ENCODE assay signal across 8 cellular contexts in genomic region chr15:49155110-49155833, GRCh38. TPM values are rescaled to one million over a fixed set of nuclear protein-coding genes. Genes with fewer than 3 reads are reported as not detected.
DNase-seq lines count a peak whose midpoint lies in the region; ATAC-seq and TF ChIP-seq lines count a peak whose summit lies in the region.

Gene COPS2 (minus strand): TSS chr15:49155599. CDS start chr15:49155578, 21 bp downstream.

- no peaks in the 10 kb centered on the region for H3K9me3 Mint-ChIP-seq in GM23338
- no peaks in the 10 kb centered on the region for H3K9me3 Mint-ChIP-seq in activated T-helper 17 cell treated with anti-CD3 and anti-CD28 coated beads, Interleukin-2, amount 50 U/mL, for 72 hours
- peaks cover 0 to 1% (median 0%) of the 10 kb centered on the region in 11 donors for H3K9me3 Mint-ChIP-seq in naive thymus-derived CD4-positive, alpha-beta T cell
- no peaks in the 10 kb centered on the region for H3K9me3 Mint-ChIP-seq in stimulated activated naive B cell treated with anti-CD40 and anti-IgM and Interleukin-4, amounts not matched to agents 10 μg/mL and 1 μg/mL and 100 μg/mL, for 72 hours

- peak; percentile 99 for DNase-seq in GM23338 (ENCODE audit: low spot score)
- DNase-seq in LHCN-M2 (ENCODE audit: low read depth), result peak; percentile 98
- peak; percentile 99 for DNase-seq in RPMI8226
- peak; percentile 99 for DNase-seq in fibroblast of lung (ENCODE audit: low read depth in 2 of 2)
- peak; percentile 69 to 96 (median 94) for DNase-seq in naive thymus-derived CD4-positive, alpha-beta T cell
- DNase-seq in stimulated activated naive B cell treated with anti-CD40 and anti-IgM and Interleukin-4, amounts not matched to agents 10 μg/mL and 1 μg/mL and 100 μg/mL, for 72 hours, result peak; percentile 96

- peak within 1 kb of the TSS; percentile 99 for H3K4me3 Mint-ChIP-seq in GM23338
- H3K4me3 Mint-ChIP-seq in activated T-helper 17 cell treated with anti-CD3 and anti-CD28 coated beads, Interleukin-2, amount 50 U/mL, for 72 hours, result peak within 1 kb of the TSS; percentile 99
- peak within 1 kb of the TSS; percentile 95 to 100 (median 98) for H3K4me3 Mint-ChIP-seq in naive thymus-derived CD4-positive, alpha-beta T cell
- peak within 1 kb of the TSS; percentile 92 to 99 for H3K4me3 Mint-ChIP-seq in stimulated activated naive B cell treated with anti-CD40 and anti-IgM and Interleukin-4, amounts not matched to agents 10 μg/mL and 1 μg/mL and 100 μg/mL, for 72 hours

- peak within 1 kb of the TSS; percentile 98 for H3K4me3 ChIP-seq in DOHH2 (ENCODE audit: low read length)
- H3K4me3 ChIP-seq in GM23338, result peak within 1 kb of the TSS; percentile 82
- H3K4me3 ChIP-seq in fibroblast of lung (replicated peaks in 1 of 4; ENCODE audit: control extremely low read depth in 1 of 4, insufficient read depth in 1 of 4, low read depth in 3 of 4, low read length in 4 of 4), result peak within 1 kb of the TSS; percentile 86 to 100 (median 97)
- peak within 1 kb of the TSS; percentile 88 for H3K4me3 ChIP-seq in naive thymus-derived CD4-positive, alpha-beta T cell (ENCODE audit: low read length)

- TF ChIP-seq CTCF in DOHH2 (IDR thresholded peaks at IDR 0.05; ENCODE audit: low read depth, low read length, poor library complexity, severe bottlenecking) (no peak), GM23338 (conservative IDR thresholded peaks at IDR 0.05; ENCODE audit: low read depth in 2 of 2) (0 out of 4 replicates have a peak, but pooled peaks of 1 of the 2 experiments have one; percentile 1), fibroblast of lung (conservative IDR thresholded peaks at IDR 0.05 in 1 of 2, IDR thresholded peaks at IDR 0.05 in 1 of 2; ENCODE audit: low read depth in 1 of 2, low read length in 2 of 2) (no peak)

- H4K20me1 ChIP-seq in DOHH2 (ENCODE audit: control insufficient read depth, insufficient read depth, low read depth, low read length) (0 out of 2 replicates have a peak, but pooled peaks cover 3% of the 10 kb centered on the region), GM23338 (replicated peaks; ENCODE audit: insufficient read depth) (peaks cover 8% of the 10 kb centered on the region), fibroblast of lung (ENCODE audit: control insufficient read depth, extremely low read depth, insufficient read depth, low read length) (no peaks in the 10 kb centered on the region)

- H3K27me3 ChIP-seq in DOHH2 (ENCODE audit: control insufficient read depth, low read length) (no peaks in the 10 kb centered on the region), GM23338 (ENCODE audit: insufficient read depth) (no peaks in the 10 kb centered on the region), fibroblast of lung (ENCODE audit: control insufficient read depth, insufficient read depth, low read length) (no peaks in the 10 kb centered on the region)
- no peaks in the 10 kb centered on the region for H3K27me3 ChIP-seq in naive thymus-derived CD4-positive, alpha-beta T cell (ENCODE audit: control insufficient read depth in 2 of 2, insufficient read depth in 2 of 2, low read length in 2 of 2)

- H3F3A ChIP-seq in DOHH2 (ENCODE audit: control insufficient read depth, insufficient read depth), result no peaks in the 10 kb centered on the region
- no peaks in the 10 kb centered on the region; the same call in 1 of the 2 replicates for H3F3A ChIP-seq in GM23338 (replicated peaks; ENCODE audit: low read depth)

- peaks cover 25% of the 10 kb centered on the region for H3K4me1 ChIP-seq in DOHH2 (ENCODE audit: control insufficient read depth, low read length)
- no peaks in the 10 kb centered on the region; the same call in 1 of the 2 replicates for H3K4me1 ChIP-seq in GM23338 (ENCODE audit: insufficient read depth)
- H3K4me1 ChIP-seq in fibroblast of lung (ENCODE audit: control insufficient read depth, extremely low read depth, insufficient read depth, low read length), result no peaks in the 10 kb centered on the region
- peaks cover 9 to 25% of the 10 kb centered on the region in 2 donors for H3K4me1 ChIP-seq in naive thymus-derived CD4-positive, alpha-beta T cell (ENCODE audit: control insufficient read depth in 2 of 2, insufficient read depth in 2 of 2, low read length in 2 of 2)

- H3K9me3 ChIP-seq in DOHH2 (ENCODE audit: control insufficient read depth, insufficient read depth, low read length), result no peaks in the 10 kb centered on the region
- H3K9me3 ChIP-seq in fibroblast of lung (ENCODE audit: control insufficient read depth, insufficient read depth, low read depth, low read length), result no peaks in the 10 kb centered on the region
- no peaks in the 10 kb centered on the region for H3K9me3 ChIP-seq in naive thymus-derived CD4-positive, alpha-beta T cell (ENCODE audit: control insufficient read depth in 2 of 3, low read length in 3 of 3)

- H3K4me1 Mint-ChIP-seq in GM23338, result peaks cover 12% of the 10 kb centered on the region
- H3K4me1 Mint-ChIP-seq in activated T-helper 17 cell treated with anti-CD3 and anti-CD28 coated beads, Interleukin-2, amount 50 U/mL, for 72 hours, result peaks cover 12% of the 10 kb centered on the region
- peaks cover 40 to 72% (median 59%) of the 10 kb centered on the region in 7 donors for H3K4me1 Mint-ChIP-seq in naive thymus-derived CD4-positive, alpha-beta T cell
- H3K4me1 Mint-ChIP-seq in stimulated activated naive B cell treated with anti-CD40 and anti-IgM and Interleukin-4, amounts not matched to agents 10 μg/mL and 1 μg/mL and 100 μg/mL, for 72 hours, result peaks cover 14 to 31% of the 10 kb centered on the region in 2 donors

- H3K36me3 ChIP-seq in DOHH2 (ENCODE audit: control insufficient read depth, low read length) (peaks cover 26% of the 10 kb centered on the region), GM23338 (ENCODE audit: insufficient read depth) (no peaks in the 10 kb centered on the region), fibroblast of lung (ENCODE audit: control insufficient read depth, insufficient read depth, low read length) (no peaks in the 10 kb centered on the region)
- peaks cover 0 to 6% (median 0%) of the 10 kb centered on the region in 3 experiments for H3K36me3 ChIP-seq in naive thymus-derived CD4-positive, alpha-beta T cell (ENCODE audit: control insufficient read depth in 2 of 3, insufficient read depth in 3 of 3, low read length in 3 of 3)

- peak within 1 kb of the TSS; percentile 33 for H3K27ac ChIP-seq in DOHH2 (ENCODE audit: low read depth, low read length)
- H3K27ac ChIP-seq in GM23338 (ENCODE audit: low read depth), result peak within 1 kb of the TSS; percentile 68
- H3K27ac ChIP-seq in fibroblast of lung (ENCODE audit: insufficient read depth, low read length), result peak within 1 kb of the TSS; percentile 95
- peak within 1 kb of the TSS; percentile 93 for H3K27ac ChIP-seq in naive thymus-derived CD4-positive, alpha-beta T cell (ENCODE audit: low read depth, low read length)

- POLR2A ChIA-PET in naive thymus-derived CD4-positive, alpha-beta T cell (lab: Charles Lee), result interaction anchor here (0.7 to 2.5 kb wide), 17 partner anchors 9 to 1754 kb away, joined by 3 to 32 read pairs (median 4); partner anchors contain the start of genes CEP152, DTWD1, EID1 and FAM227B

- H2AFZ ChIP-seq in GM23338, result peak within 1 kb of the TSS; percentile 94
- H2AFZ ChIP-seq in fibroblast of lung (ENCODE audit: low read length), result peak within 1 kb of the TSS; percentile 98

- peak within 1 kb of the TSS; percentile 97 for H3K9ac ChIP-seq in fibroblast of lung (ENCODE audit: insufficient read depth, low read length)

- peak; percentile 97 for ATAC-seq in GM23338
- ATAC-seq in activated T-helper 17 cell treated with anti-CD3 and anti-CD28 coated beads, Interleukin-2, amount 50 U/mL, for 72 hours (replicated peaks), result peak; percentile 97
- peak; percentile 99 for ATAC-seq in naive thymus-derived CD4-positive, alpha-beta T cell
- ATAC-seq in stimulated activated naive B cell treated with anti-CD40 and anti-IgM and Interleukin-4, amounts not matched to agents 10 μg/mL and 1 μg/mL and 100 μg/mL, for 72 hours (replicated peaks), result peak; percentile 95 to 97

- no peaks in the 10 kb centered on the region for H3K36me3 Mint-ChIP-seq in GM23338 (ENCODE audit: low read depth)
- H3K36me3 Mint-ChIP-seq in activated T-helper 17 cell treated with anti-CD3 and anti-CD28 coated beads, Interleukin-2, amount 50 U/mL, for 72 hours (ENCODE audit: low read depth), result peaks cover 40% of the 10 kb centered on the region
- peaks cover 0 to 6% (median 0%) of the 10 kb centered on the region in 5 donors for H3K36me3 Mint-ChIP-seq in naive thymus-derived CD4-positive, alpha-beta T cell
- peaks cover 5 to 8% of the 10 kb centered on the region in 2 donors for H3K36me3 Mint-ChIP-seq in stimulated activated naive B cell treated with anti-CD40 and anti-IgM and Interleukin-4, amounts not matched to agents 10 μg/mL and 1 μg/mL and 100 μg/mL, for 72 hours

- H3K4me2 ChIP-seq in DOHH2 (ENCODE audit: low read length) (peak within 1 kb of the TSS; percentile 81), GM23338 (peak within 1 kb of the TSS; percentile 93), fibroblast of lung (ENCODE audit: extremely low read depth, insufficient read depth, low read length) (peak within 1 kb of the TSS; percentile 83)

- no peaks in the 10 kb centered on the region for H3K27me3 Mint-ChIP-seq in GM23338 (ENCODE audit: insufficient read depth, low read depth, poor library complexity)
- H3K27me3 Mint-ChIP-seq in activated T-helper 17 cell treated with anti-CD3 and anti-CD28 coated beads, Interleukin-2, amount 50 U/mL, for 72 hours, result no peaks in the 10 kb centered on the region
- H3K27me3 Mint-ChIP-seq in naive thymus-derived CD4-positive, alpha-beta T cell, result no peaks in the 10 kb centered on the region
- no peaks in the 10 kb centered on the region for H3K27me3 Mint-ChIP-seq in stimulated activated naive B cell treated with anti-CD40 and anti-IgM and Interleukin-4, amounts not matched to agents 10 μg/mL and 1 μg/mL and 100 μg/mL, for 72 hours

- peak within 1 kb of the TSS; percentile 99 for H3K27ac Mint-ChIP-seq in GM23338
- H3K27ac Mint-ChIP-seq in activated T-helper 17 cell treated with anti-CD3 and anti-CD28 coated beads, Interleukin-2, amount 50 U/mL, for 72 hours, result peak within 1 kb of the TSS; percentile 100
- peak within 1 kb of the TSS; percentile 93 to 100 (median 97) for H3K27ac Mint-ChIP-seq in naive thymus-derived CD4-positive, alpha-beta T cell
- peak within 1 kb of the TSS; percentile 99 for H3K27ac Mint-ChIP-seq in stimulated activated naive B cell treated with anti-CD40 and anti-IgM and Interleukin-4, amounts not matched to agents 10 μg/mL and 1 μg/mL and 100 μg/mL, for 72 hours

- CTCF ChIA-PET in naive thymus-derived CD4-positive, alpha-beta T cell (lab: Charles Lee), result interaction anchor here (1.3 to 1.8 kb wide), 2 partner anchors 9 to 14 kb away, joined by 4 to 7 read pairs; partner anchors contain the start of gene GALK2

- intact Hi-C loops in naive thymus-derived CD4-positive, alpha-beta T cell (cut with micrococcal nuclease), result loop anchor here (1.0 to 10.0 kb wide), 17 partner anchors 9 to 1752 kb away; partner anchors contain the start of genes CEP152 (in 2 of the 2), DUT (in 2 of the 2), EID1 (in 2 of the 2) and GALK2 (in 2 of the 2)

- H3K79me2 ChIP-seq in DOHH2 (ENCODE audit: control insufficient read depth, low read length) (peaks cover 76% of the 10 kb centered on the region), GM23338 (replicated peaks; ENCODE audit: insufficient read depth) (peaks cover 61% of the 10 kb centered on the region), fibroblast of lung (ENCODE audit: control insufficient read depth, insufficient read depth, low read length) (peaks cover 75% of the 10 kb centered on the region)

- no peaks in the 10 kb centered on the region for H3K9me2 ChIP-seq in DOHH2 (replicated peaks; ENCODE audit: control insufficient read depth, low read length)
- H3K9me2 ChIP-seq in GM23338 (ENCODE audit: insufficient read depth), result no peaks in the 10 kb centered on the region

RNA-seq across cellular contexts. Expression of gene COPS2, which starts in this region (rescaled TPM):
- 64.9 and 67.3 TPM in 2 replicates for total RNA-seq in GM23338 (2014; rRNA removed; shearing (Covaris generic))
- 36.3 and 38.7 TPM in 2 replicates for polyA plus RNA-seq in GM23338 (2016; fragmentation: Nextera tagmentation; extraction: Ambion mirVana)
- total RNA-seq in LHCN-M2 (2014; rRNA removed), result 61.0 and 69.6 TPM in 2 replicates
- polyA plus RNA-seq in LHCN-M2 (2012), result 32.6 TPM
- total RNA-seq in activated T-helper 17 cell treated with anti-CD3 and anti-CD28 coated beads, Interleukin-2, amount 50 U/mL, for 72 hours, result 10 to 100 TPM; 66.1 to 86.2 TPM
- 92.2 and 103 TPM in 2 replicates for total RNA-seq in fibroblast of lung
- polyA plus RNA-seq in fibroblast of lung, result 84.9 and 98.1 TPM in 2 replicates
- 78.4 and 82.5 TPM in 2 replicates for polyA plus RNA-seq in fibroblast of lung (2012)
- polyA minus RNA-seq in fibroblast of lung (ENCODE audit: low replicate concordance), result 3.1 and 4.1 TPM in 2 replicates
- total RNA-seq in naive thymus-derived CD4-positive, alpha-beta T cell, result 10 to 100 TPM; 51.0 to 91.5 (median 63.6) TPM
- 10 to 100 TPM; 25.4 to 34.7 TPM for polyA plus RNA-seq in naive thymus-derived CD4-positive, alpha-beta T cell

Comparison
In these comparisons a context has a peak if more than half of its experiments do, and no peak if none do; other contexts are left out.
1. Peak in every context shown above with its lines: DNase-seq, ATAC-seq, H3K4me3 ChIP-seq and H3K27ac ChIP-seq.
2. H3K27ac ChIP-seq: peak in every context shown above with its lines; median percentile 95 in fibroblast of lung; 93 in naive thymus-derived CD4-positive, alpha-beta T cell; 68 in GM23338; 33 in DOHH2.